24 cellular contexts compared by ENCODE assay signal in the genomic region with DNA sequence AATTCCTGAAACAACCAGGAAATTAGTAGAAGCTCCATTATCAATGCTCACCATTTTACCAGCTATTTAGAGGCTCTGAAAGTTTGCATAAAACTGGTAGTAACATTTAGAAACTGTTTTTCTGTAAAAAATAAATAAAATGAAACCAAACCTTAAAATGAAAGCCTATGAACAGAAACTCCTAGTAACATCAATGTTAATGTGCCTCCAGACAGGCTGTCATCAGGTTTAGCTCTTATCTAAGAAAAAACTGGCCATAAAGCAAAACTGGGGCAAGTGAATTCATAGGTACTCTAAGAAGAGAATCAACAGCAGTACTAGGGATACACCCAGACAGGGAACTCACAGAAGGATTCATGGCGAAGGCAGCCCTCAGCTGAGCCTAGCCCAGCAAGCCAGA. TPM values are rescaled to one million over a fixed set of nuclear protein-coding genes. Genes with fewer than 3 reads are reported as not detected.
DNase-seq lines count a peak whose midpoint lies in the region; ATAC-seq and TF ChIP-seq lines count a peak whose summit lies in the region.
"Had no signal": no experiment of that assay in that cellular context is flagged by ENCODE, and none has a peak within 500 bp of the region (broad histone marks: within the 10 kb centered on the region; RNA-seq: fewer than 3 reads in every experiment).

No MANE protein-coding gene starts in this region.

- H3K27ac ChIP-seq in right cardiac atrium (ENCODE audit: low read length) (peak overlapping the region; percentile 33), foreskin keratinocyte (no peak overlapping the region)
- H3K27ac ChIP-seq: BLaER1, sigmoid colon, stomach, tibial artery had no signal

- H3K27me3 Mint-ChIP-seq in activated naive CD8-positive, alpha-beta T cell treated with anti-CD3 and anti-CD28 coated beads, Interleukin-2, amount 50 U/mL, for 24 hours, result no peaks in the 10 kb centered on the region
- H3K27me3 Mint-ChIP-seq: activated B cell treated with CpG ODN at 0.5 μM for 24 hours; activated naive CD8-positive, alpha-beta T cell treated with anti-CD3 and anti-CD28 coated beads, Interleukin-2, amount 10 ng/mL, durations not matched to agents 7 days and 5 days; central memory CD8-positive, alpha-beta T cell had no signal

- no peak overlapping the region for H3K4me3 Mint-ChIP-seq in activated naive CD8-positive, alpha-beta T cell treated with anti-CD3 and anti-CD28 coated beads, Interleukin-2, amount 50 U/mL, for 24 hours
- H3K4me3 Mint-ChIP-seq: activated B cell treated with CpG ODN at 0.5 μM for 24 hours; activated naive CD8-positive, alpha-beta T cell treated with anti-CD3 and anti-CD28 coated beads, Interleukin-2, amount 10 ng/mL, durations not matched to agents 7 days and 5 days; central memory CD8-positive, alpha-beta T cell had no signal

- H3K27me3 ChIP-seq in right cardiac atrium (ENCODE audit: control insufficient read depth, insufficient read depth) (no peaks in the 10 kb centered on the region), foreskin keratinocyte (no peaks in the 10 kb centered on the region)
- H3K27me3 ChIP-seq: BLaER1, sigmoid colon, stomach, tibial artery had no signal

- H3K4me1 ChIP-seq in right cardiac atrium (ENCODE audit: control insufficient read depth, insufficient read depth, low read length), result peaks cover 12% of the 10 kb centered on the region
- no peaks in the 10 kb centered on the region for H3K4me1 ChIP-seq in foreskin keratinocyte

- DNase-seq in GM12865 (ENCODE audit: low read depth), result peak; percentile 27
- peak; percentile 19 for DNase-seq in OCI-M1 (lab: John Stamatoyannopoulos, UW)
- no peak for DNase-seq in right cardiac atrium
- DNase-seq in activated naive CD8-positive, alpha-beta T cell treated with anti-CD3 and anti-CD28 coated beads, Interleukin-2, amount 50 U/mL, for 24 hours, result no peak
- no peak for DNase-seq in HuH-7.5 (ENCODE audit: low spot score)
- no peak for DNase-seq in SKM-1 treated with dmso at 0.1 percent for 144 hours (lab: John Stamatoyannopoulos, UW; ENCODE audit: unreplicated experiment)
- no peak for DNase-seq in foreskin keratinocyte
- DNase-seq: activated B cell treated with CpG ODN at 0.5 μM for 24 hours; activated CD4-positive, alpha-beta T cell treated with anti-CD3 and anti-CD28 coated beads, Interleukin-2, amount 50 U/mL, for 48 hours; activated effector memory CD4-positive, alpha-beta T cell treated with anti-CD3 and anti-CD28 coated beads, Interleukin-2, amount 50 U/mL, for 16 hours; activated naive CD8-positive, alpha-beta T cell treated with anti-CD3 and anti-CD28 coated beads, Interleukin-2, amount 10 ng/mL, durations not matched to agents 7 days and 5 days; COR-L47; dermis blood vessel endothelial cell; NCI-H1105 treated with DMSO at 0.1 percent for 48 hours; NCI-H2081 treated with DMSO at 0.1 percent for 48 hours; posterior cingulate gyrus; sigmoid colon; stimulated activated CD4-positive, alpha-beta T cell treated with anti-CD3 and anti-CD28 coated beads, Interleukin-15, amount 100 ng/mL, for 24 hours; stomach; tibial artery had no signal

- H3K4me3 ChIP-seq in GM12865 (ENCODE audit: low read depth, low read length) (no peak overlapping the region), right cardiac atrium (ENCODE audit: low read length) (no peak overlapping the region)
- H3K4me3 ChIP-seq: BLaER1, sigmoid colon, stomach, tibial artery had no signal

- peak; percentile 52 for ATAC-seq in GM21717 (IDR thresholded peaks at IDR 0.05; ENCODE audit: unreplicated experiment)
- ATAC-seq in right cardiac atrium, result peak in 1 of 2 donors; percentile 12
- no peak for ATAC-seq in activated naive CD8-positive, alpha-beta T cell treated with anti-CD3 and anti-CD28 coated beads, Interleukin-2, amount 50 U/mL, for 24 hours
- ATAC-seq in foreskin keratinocyte, result no peak

- TF ChIP-seq CTCF in GM12865 (IDR thresholded peaks at IDR 0.05; ENCODE audit: insufficient read depth, low read depth, low read length, missing control alignments) (no peak), foreskin keratinocyte (conservative IDR thresholded peaks at IDR 0.05) (no peak)

- no peak overlapping the region for H3K27ac Mint-ChIP-seq in activated naive CD8-positive, alpha-beta T cell treated with anti-CD3 and anti-CD28 coated beads, Interleukin-2, amount 50 U/mL, for 24 hours
- H3K27ac Mint-ChIP-seq: activated B cell treated with CpG ODN at 0.5 μM for 24 hours; activated naive CD8-positive, alpha-beta T cell treated with anti-CD3 and anti-CD28 coated beads, Interleukin-2, amount 10 ng/mL, durations not matched to agents 7 days and 5 days; nephron had no signal

- peaks cover 45% of the 10 kb centered on the region for H3K4me1 Mint-ChIP-seq in activated naive CD8-positive, alpha-beta T cell treated with anti-CD3 and anti-CD28 coated beads, Interleukin-2, amount 50 U/mL, for 24 hours

- H3K9me3 Mint-ChIP-seq in activated naive CD8-positive, alpha-beta T cell treated with anti-CD3 and anti-CD28 coated beads, Interleukin-2, amount 50 U/mL, for 24 hours, result no peaks in the 10 kb centered on the region
- H3K9me3 Mint-ChIP-seq: activated B cell treated with CpG ODN at 0.5 μM for 24 hours; activated naive CD8-positive, alpha-beta T cell treated with anti-CD3 and anti-CD28 coated beads, Interleukin-2, amount 10 ng/mL, durations not matched to agents 7 days and 5 days; central memory CD8-positive, alpha-beta T cell; nephron had no signal

- H3K36me3 Mint-ChIP-seq in activated naive CD8-positive, alpha-beta T cell treated with anti-CD3 and anti-CD28 coated beads, Interleukin-2, amount 50 U/mL, for 24 hours (ENCODE audit: low read depth), result peaks cover 30% of the 10 kb centered on the region

- intact Hi-C loops in right cardiac atrium (cut with DNase I), result no loop called here

- WGBS in right cardiac atrium, result 82% methylated on average over 1 of the region's 1 CpG

- no peaks in the 10 kb centered on the region for H3K9me3 ChIP-seq in right cardiac atrium (ENCODE audit: control insufficient read depth, low read length)
- H3K9me3 ChIP-seq: BLaER1, sigmoid colon, stomach, tibial artery had no signal

RNA-seq across cellular contexts. Expression of gene E2F6, which starts 8.0 kb away (rescaled TPM):
- total RNA-seq in right cardiac atrium (10 to 100 TPM; 15.7 to 19.9 (median 16.2) TPM), foreskin keratinocyte (12.5 and 12.7 TPM in 2 replicates)
- polyA plus RNA-seq in right cardiac atrium (10.9 TPM), foreskin keratinocyte (8.5 and 9.6 TPM in 2 replicates)

Comparison
In these comparisons a context has a peak if more than half of its experiments do, and no peak if none do; other contexts are left out.
1. DNase-seq: peak in GM12865 (single experiment) and OCI-M1 (single experiment); none in right cardiac atrium (0 of 3), activated naive CD8-positive, alpha-beta T cell treated with anti-CD3 and anti-CD28 coated beads, Interleukin-2, amount 50 U/mL, for 24 hours (single experiment), HuH-7.5 (single experiment), SKM-1 treated with dmso at 0.1 percent for 144 hours (single experiment) and foreskin keratinocyte (0 of 2).